ENCODE assay signal across 8 cellular contexts in the genomic region with DNA sequence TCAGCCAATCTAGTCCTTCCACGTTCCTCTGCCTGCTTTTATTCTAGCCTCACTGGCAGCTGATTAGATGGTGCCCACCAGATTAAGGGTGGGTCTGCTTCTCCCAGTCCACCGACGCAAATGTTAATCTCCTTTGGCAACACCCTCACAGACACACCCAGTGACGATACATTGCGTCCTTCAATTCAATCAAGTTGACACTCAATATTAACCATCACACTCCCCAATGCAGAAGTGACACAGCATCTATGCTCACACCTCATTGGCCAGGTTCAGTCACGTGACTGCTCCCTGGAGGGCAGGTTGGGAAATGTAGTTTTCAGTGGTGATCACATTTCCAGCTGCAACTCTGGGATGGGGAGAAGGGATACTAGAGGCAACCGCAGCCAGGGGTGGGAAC. TPM values are rescaled to one million over a fixed set of nuclear protein-coding genes. Genes with fewer than 3 reads are reported as not detected.
A peak's percentile ranks its signal among the peaks of the same experiment; 100 is the strongest.
DNase-seq lines count a peak whose midpoint lies in the region; ATAC-seq and TF ChIP-seq lines count a peak whose summit lies in the region.

No MANE protein-coding gene starts in this region.

- H4K20me1 ChIP-seq in GM23338 (replicated peaks; ENCODE audit: insufficient read depth): no peaks in the 10 kb centered on the region

- peak; percentile 48 for DNase-seq in COLO829 (ENCODE audit: low spot score)
- peak; percentile 81 for DNase-seq in GM23338 (ENCODE audit: low spot score)
- peak; percentile 74 for DNase-seq in SK-N-DZ (ENCODE audit: low spot score)
- peak; percentile 29 for DNase-seq in inferior parietal cortex (ENCODE audit: extremely low spot score)
- no peak for DNase-seq in amygdala (lab: John Stamatoyannopoulos, UW)
- no peak for DNase-seq in activated CD4-positive, alpha-beta T cell treated with anti-CD3 and anti-CD28 coated beads for 1 hour

- peaks cover 4% of the 10 kb centered on the region for H3K27me3 Mint-ChIP-seq in GM23338 (ENCODE audit: insufficient read depth, low read depth, poor library complexity)

- no peaks in the 10 kb centered on the region for H3K4me1 Mint-ChIP-seq in GM23338

- no peaks in the 10 kb centered on the region for H3K4me1 ChIP-seq in GM23338 (ENCODE audit: insufficient read depth)

- ATAC-seq in GM23338 (peak; percentile 86), GM18502 (IDR thresholded peaks at IDR 0.05; ENCODE audit: poor library complexity, unreplicated experiment) (no peak), GM19395 (IDR thresholded peaks at IDR 0.05; ENCODE audit: unreplicated experiment) (no peak)

- no peaks in the 10 kb centered on the region for H3K27me3 ChIP-seq in GM23338 (ENCODE audit: insufficient read depth)

- TF ChIP-seq CTCF in GM23338 (conservative IDR thresholded peaks at IDR 0.05; ENCODE audit: low read depth in 2 of 2): no peak

- H3K27ac ChIP-seq in GM23338 (ENCODE audit: low read depth): no peak overlapping the region

- H3K9me2 ChIP-seq in GM23338 (ENCODE audit: insufficient read depth): no peaks in the 10 kb centered on the region

- H3K4me3 Mint-ChIP-seq in GM23338: no peak overlapping the region

- no peaks in the 10 kb centered on the region for H3K36me3 ChIP-seq in GM23338 (ENCODE audit: insufficient read depth)

- peak overlapping the region; percentile 85 for H3K27ac Mint-ChIP-seq in GM23338

- H3K4me3 ChIP-seq in GM23338: no peak overlapping the region

- no peaks in the 10 kb centered on the region; the same call in 2 of the 3 replicates for H3K9me3 Mint-ChIP-seq in GM23338

- H3K79me2 ChIP-seq in GM23338 (replicated peaks; ENCODE audit: insufficient read depth): no peaks in the 10 kb centered on the region

- H2AFZ ChIP-seq in GM23338: no peak overlapping the region

- H3F3A ChIP-seq in GM23338 (replicated peaks; ENCODE audit: low read depth): no peaks in the 10 kb centered on the region

- no peaks in the 10 kb centered on the region for H3K36me3 Mint-ChIP-seq in GM23338 (ENCODE audit: low read depth)

- no peak overlapping the region for H3K4me2 ChIP-seq in GM23338

TF ChIP-seq in GM23338, 12 proteins besides CTCF, POLR2A, EP300 and RAD21:
- no peak for TF ChIP-seq NANOG (IDR thresholded peaks at IDR 0.05; ENCODE audit: borderline replicate concordance)
- TF ChIP-seq JUNB (IDR thresholded peaks at IDR 0.05; ENCODE audit: unreplicated experiment): no peak
- no peak for TF ChIP-seq EZH2phosphoT487 (IDR thresholded peaks at IDR 0.05; ENCODE audit: unreplicated experiment)
- peak; percentile 41; the same call in 1 of the 2 replicates for TF ChIP-seq CREB1 (CRISPR knock-in tag; IDR thresholded peaks at IDR 0.05; ENCODE audit: low read depth)
- TF ChIP-seq, protein P1, sequence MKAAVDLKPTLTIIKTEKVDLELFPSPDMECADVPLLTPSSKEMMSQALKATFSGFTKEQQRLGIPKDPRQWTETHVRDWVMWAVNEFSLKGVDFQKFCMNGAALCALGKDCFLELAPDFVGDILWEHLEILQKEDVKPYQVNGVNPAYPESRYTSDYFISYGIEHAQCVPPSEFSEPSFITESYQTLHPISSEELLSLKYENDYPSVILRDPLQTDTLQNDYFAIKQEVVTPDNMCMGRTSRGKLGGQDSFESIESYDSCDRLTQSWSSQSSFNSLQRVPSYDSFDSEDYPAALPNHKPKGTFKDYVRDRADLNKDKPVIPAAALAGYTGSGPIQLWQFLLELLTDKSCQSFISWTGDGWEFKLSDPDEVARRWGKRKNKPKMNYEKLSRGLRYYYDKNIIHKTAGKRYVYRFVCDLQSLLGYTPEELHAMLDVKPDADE (IDR thresholded peaks at IDR 0.05): peak; percentile 66; the same call in 1 of the 2 replicates
- TF ChIP-seq ZNF331 (CRISPR knock-in tag; IDR thresholded peaks at IDR 0.05; ENCODE audit: low read depth): no peak
- no peak for TF ChIP-seq ZNF114 (CRISPR knock-in tag; IDR thresholded peaks at IDR 0.05)
- TF ChIP-seq, protein P2, sequence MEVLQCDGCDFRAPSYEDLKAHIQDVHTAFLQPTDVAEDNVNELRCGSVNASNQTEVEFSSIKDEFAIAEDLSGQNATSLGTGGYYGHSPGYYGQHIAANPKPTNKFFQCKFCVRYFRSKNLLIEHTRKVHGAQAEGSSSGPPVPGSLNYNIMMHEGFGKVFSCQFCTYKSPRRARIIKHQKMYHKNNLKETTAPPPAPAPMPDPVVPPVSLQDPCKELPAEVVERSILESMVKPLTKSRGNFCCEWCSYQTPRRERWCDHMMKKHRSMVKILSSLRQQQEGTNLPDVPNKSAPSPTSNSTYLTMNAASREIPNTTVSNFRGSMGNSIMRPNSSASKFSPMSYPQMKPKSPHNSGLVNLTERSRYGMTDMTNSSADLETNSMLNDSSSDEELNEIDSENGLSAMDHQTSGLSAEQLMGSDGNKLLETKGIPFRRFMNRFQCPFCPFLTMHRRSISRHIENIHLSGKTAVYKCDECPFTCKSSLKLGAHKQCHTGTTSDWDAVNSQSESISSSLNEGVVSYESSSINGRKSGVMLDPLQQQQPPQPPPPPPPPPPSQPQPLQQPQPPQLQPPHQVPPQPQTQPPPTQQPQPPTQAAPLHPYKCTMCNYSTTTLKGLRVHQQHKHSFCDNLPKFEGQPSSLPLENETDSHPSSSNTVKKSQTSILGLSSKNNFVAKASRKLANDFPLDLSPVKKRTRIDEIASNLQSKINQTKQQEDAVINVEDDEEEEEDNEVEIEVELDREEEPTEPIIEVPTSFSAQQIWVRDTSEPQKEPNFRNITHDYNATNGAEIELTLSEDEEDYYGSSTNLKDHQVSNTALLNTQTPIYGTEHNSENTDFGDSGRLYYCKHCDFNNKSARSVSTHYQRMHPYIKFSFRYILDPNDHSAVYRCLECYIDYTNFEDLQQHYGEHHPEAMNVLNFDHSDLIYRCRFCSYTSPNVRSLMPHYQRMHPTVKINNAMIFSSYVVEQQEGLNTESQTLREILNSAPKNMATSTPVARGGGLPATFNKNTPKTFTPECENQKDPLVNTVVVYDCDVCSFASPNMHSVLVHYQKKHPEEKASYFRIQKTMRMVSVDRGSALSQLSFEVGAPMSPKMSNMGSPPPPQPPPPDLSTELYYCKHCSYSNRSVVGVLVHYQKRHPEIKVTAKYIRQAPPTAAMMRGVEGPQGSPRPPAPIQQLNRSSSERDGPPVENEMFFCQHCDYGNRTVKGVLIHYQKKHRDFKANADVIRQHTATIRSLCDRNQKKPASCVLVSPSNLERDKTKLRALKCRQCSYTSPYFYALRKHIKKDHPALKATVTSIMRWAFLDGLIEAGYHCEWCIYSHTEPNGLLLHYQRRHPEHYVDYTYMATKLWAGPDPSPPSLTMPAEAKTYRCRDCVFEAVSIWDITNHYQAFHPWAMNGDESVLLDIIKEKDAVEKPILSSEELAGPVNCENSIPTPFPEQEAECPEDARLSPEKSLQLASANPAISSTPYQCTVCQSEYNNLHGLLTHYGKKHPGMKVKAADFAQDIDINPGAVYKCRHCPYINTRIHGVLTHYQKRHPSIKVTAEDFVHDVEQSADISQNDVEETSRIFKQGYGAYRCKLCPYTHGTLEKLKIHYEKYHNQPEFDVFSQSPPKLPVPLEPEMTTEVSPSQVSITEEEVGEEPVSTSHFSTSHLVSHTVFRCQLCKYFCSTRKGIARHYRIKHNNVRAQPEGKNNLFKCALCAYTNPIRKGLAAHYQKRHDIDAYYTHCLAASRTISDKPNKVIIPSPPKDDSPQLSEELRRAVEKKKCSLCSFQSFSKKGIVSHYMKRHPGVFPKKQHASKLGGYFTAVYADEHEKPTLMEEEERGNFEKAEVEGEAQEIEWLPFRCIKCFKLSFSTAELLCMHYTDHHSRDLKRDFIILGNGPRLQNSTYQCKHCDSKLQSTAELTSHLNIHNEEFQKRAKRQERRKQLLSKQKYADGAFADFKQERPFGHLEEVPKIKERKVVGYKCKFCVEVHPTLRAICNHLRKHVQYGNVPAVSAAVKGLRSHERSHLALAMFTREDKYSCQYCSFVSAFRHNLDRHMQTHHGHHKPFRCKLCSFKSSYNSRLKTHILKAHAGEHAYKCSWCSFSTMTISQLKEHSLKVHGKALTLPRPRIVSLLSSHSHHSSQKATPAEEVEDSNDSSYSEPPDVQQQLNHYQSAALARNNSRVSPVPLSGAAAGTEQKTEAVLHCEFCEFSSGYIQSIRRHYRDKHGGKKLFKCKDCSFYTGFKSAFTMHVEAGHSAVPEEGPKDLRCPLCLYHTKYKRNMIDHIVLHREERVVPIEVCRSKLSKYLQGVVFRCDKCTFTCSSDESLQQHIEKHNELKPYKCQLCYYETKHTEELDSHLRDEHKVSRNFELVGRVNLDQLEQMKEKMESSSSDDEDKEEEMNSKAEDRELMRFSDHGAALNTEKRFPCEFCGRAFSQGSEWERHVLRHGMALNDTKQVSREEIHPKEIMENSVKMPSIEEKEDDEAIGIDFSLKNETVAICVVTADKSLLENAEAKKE (CRISPR knock-in tag; IDR thresholded peaks at IDR 0.05): no peak

RNA-seq across cellular contexts. Expression of a gene that starts 13.0 kb away (rescaled TPM):
- 13.5 and 20.1 TPM in 2 replicates for total RNA-seq in GM23338 (2014; rRNA removed; shearing (Covaris generic))
- 6.9 and 8.3 TPM in 2 replicates for polyA plus RNA-seq in GM23338 (2016; fragmentation: Nextera tagmentation; extraction: Ambion mirVana)
- not detected in 2 replicates for polyA plus RNA-seq in SK-N-DZ (2014; cell fraction: cytosol; rRNA removed)
- polyA plus RNA-seq in SK-N-DZ (2014; cell fraction: nucleus; rRNA removed): not detected in 2 replicates

RNA-seq across cellular contexts. Expression of a gene that starts 24.6 kb away (rescaled TPM):
- 24.7 and 36.8 TPM in 2 replicates for total RNA-seq in GM23338 (2014; rRNA removed; shearing (Covaris generic))
- 48.3 and 48.9 TPM in 2 replicates for polyA plus RNA-seq in GM23338 (2016; fragmentation: Nextera tagmentation; extraction: Ambion mirVana)
- polyA plus RNA-seq in SK-N-DZ (2014; cell fraction: cytosol; rRNA removed): 16.7 and 29.0 TPM in 2 replicates
- polyA plus RNA-seq in SK-N-DZ (2014; cell fraction: nucleus; rRNA removed): 28.9 and 39.7 TPM in 2 replicates

Comparison
In these comparisons a context has a peak if more than half of its experiments do, and no peak if none do; other contexts are left out.
1. DNase-seq: peak in COLO829 (single experiment), GM23338 (single experiment), SK-N-DZ (single experiment) and inferior parietal cortex (single experiment); none in amygdala (0 of 56) and activated CD4-positive, alpha-beta T cell treated with anti-CD3 and anti-CD28 coated beads for 1 hour (single experiment).